ENCODE assay signal across 8 cellular contexts in the genomic region with DNA sequence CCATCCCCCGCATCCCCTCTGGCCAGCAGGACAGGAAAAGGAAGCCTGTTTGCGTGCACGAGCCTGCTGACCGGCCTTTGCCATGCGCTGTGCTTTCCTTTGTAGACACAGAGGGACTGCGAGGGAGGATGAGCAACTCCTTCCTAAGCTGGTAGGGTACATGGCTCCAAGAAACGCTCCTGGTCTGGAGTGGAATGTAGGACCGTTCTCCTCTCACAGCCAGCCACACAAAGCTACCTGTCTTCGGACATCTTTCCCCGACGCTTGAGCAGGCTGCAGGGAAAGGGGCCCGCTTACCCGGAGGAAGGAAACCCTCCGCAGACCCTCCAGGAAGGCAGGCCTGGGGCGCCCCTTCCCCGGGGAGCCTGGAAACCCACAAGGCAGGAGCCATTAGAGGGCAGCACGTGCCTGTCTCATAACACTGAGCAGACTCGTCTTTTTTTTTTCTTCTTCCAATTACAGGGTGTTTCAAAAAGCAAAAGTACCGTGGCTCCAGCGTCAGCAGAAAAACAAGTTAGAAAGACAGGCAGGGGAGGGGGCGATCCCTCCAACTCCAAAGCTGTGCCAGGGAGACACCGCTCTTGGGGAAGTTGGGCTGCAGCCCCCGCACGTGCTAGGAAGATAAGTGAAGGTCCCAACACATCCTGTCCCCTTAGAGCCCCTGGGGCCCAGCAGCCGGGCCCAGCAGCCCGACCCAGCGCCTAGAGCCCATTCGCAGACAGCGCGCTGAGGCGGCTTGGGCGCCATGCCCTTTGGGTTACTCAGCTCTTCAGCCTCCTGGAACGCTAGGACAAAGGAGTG.
DNase-seq lines count a peak whose midpoint lies in the region; ATAC-seq, FAIRE-seq and TF ChIP-seq lines count a peak whose summit lies in the region.

No MANE protein-coding gene starts in this region.

- H4K20me1 ChIP-seq in BLaER1, result no peaks in the 10 kb centered on the region

- peak; percentile 29 for DNase-seq in H54 (ENCODE audit: insufficient read length, low spot score)
- peak; percentile 9 for DNase-seq in NCI-H82 treated with DMSO at 0.1 percent for 48 hours (lab: John Stamatoyannopoulos, UW; ENCODE audit: unreplicated experiment)
- DNase-seq in activated CD8-positive, alpha-beta memory T cell treated with anti-CD3 and anti-CD28 coated beads, Interleukin-2, amount 50 U/mL, for 24 hours (ENCODE audit: extremely low read depth), result peak; percentile 6
- DNase-seq in endothelial cell (ENCODE audit: low spot score), result peak; percentile 80
- peak; percentile 62 for DNase-seq in stimulated activated CD8-positive, alpha-beta memory T cell treated with anti-CD3 and anti-CD28 coated beads, Interleukin-4, amount 100 ng/mL, for 48 hours

- H3K27ac Mint-ChIP-seq in endothelial cell (ENCODE audit: unreplicated experiment), result peak overlapping the region; percentile 96

- H3K9ac ChIP-seq in BLaER1, result peak overlapping the region; percentile 74

- H3K36me3 Mint-ChIP-seq in endothelial cell (ENCODE audit: low read depth, unreplicated experiment), result no peaks in the 10 kb centered on the region

- peak overlapping the region; percentile 95 for H3K4me2 ChIP-seq in BLaER1

- H3K27me3 ChIP-seq in BLaER1, result no peaks in the 10 kb centered on the region

- no peaks in the 10 kb centered on the region for H3K36me3 ChIP-seq in BLaER1
- H3K36me3 ChIP-seq in mesodermal cell (ENCODE audit: control insufficient read depth, insufficient read depth, low read length), result no peaks in the 10 kb centered on the region

- H3K4me3 Mint-ChIP-seq in endothelial cell (ENCODE audit: unreplicated experiment), result no peak overlapping the region

- H3K4me3 ChIP-seq in BLaER1 (peak overlapping the region; percentile 51), mesodermal cell (ENCODE audit: extremely low read depth, insufficient read depth, low read length, poor library complexity, severe bottlenecking) (peak overlapping the region; percentile 8)

- H3K27ac ChIP-seq in BLaER1 (peak overlapping the region; percentile 82), mesodermal cell (ENCODE audit: low read depth, low read length, severe bottlenecking) (peak overlapping the region; percentile 88)

- no peak for ATAC-seq in GM18861 (IDR thresholded peaks at IDR 0.05; ENCODE audit: unreplicated experiment)

- no peak for TF ChIP-seq POLR2A in H54 (IDR thresholded peaks at IDR 0.05; ENCODE audit: low read depth, low read length)

- H3K27me3 Mint-ChIP-seq in endothelial cell (ENCODE audit: unreplicated experiment), result peaks cover 4% of the 10 kb centered on the region

- 9 to 11% methylated on average over 27 to 28 of the region's 33 CpGs for WGBS in mesodermal cell (ENCODE audit: insufficient coverage in 2 of 2), 2 experiments

- FAIRE-seq in H54 (lab: Jason Lieb, UNC), result no peak

- no peaks in the 10 kb centered on the region for H3K9me3 ChIP-seq in BLaER1
- H3K9me3 ChIP-seq in mesodermal cell (ENCODE audit: control insufficient read depth, low read length), result no peaks in the 10 kb centered on the region

- peak; percentile 38 for TF ChIP-seq CTCF in endothelial cell (IDR thresholded peaks at IDR 0.05; ENCODE audit: unreplicated experiment)

- H3K9me3 Mint-ChIP-seq in endothelial cell (ENCODE audit: unreplicated experiment), result no peaks in the 10 kb centered on the region

- peaks cover 52% of the 10 kb centered on the region for H3K4me1 Mint-ChIP-seq in endothelial cell (ENCODE audit: unreplicated experiment)

- H3K4me1 ChIP-seq in BLaER1 (peaks cover 59% of the 10 kb centered on the region), mesodermal cell (ENCODE audit: control insufficient read depth, insufficient read depth, low read length, poor library complexity, severe bottlenecking) (peaks cover 29% of the 10 kb centered on the region)

Comparison
In these comparisons a context has a peak if more than half of its experiments do, and no peak if none do; other contexts are left out.
1. DNase-seq: peak in every context shown above with its lines; median percentile 80 in endothelial cell; 62 in stimulated activated CD8-positive, alpha-beta memory T cell treated with anti-CD3 and anti-CD28 coated beads, Interleukin-4, amount 100 ng/mL, for 48 hours; 29 in H54; 9 in NCI-H82 treated with DMSO at 0.1 percent for 48 hours; 6 in activated CD8-positive, alpha-beta memory T cell treated with anti-CD3 and anti-CD28 coated beads, Interleukin-2, amount 50 U/mL, for 24 hours.